Comparison of ENCODE assay signal across 20 cellular contexts in genomic region chr19:7850975-7851622, GRCh38. TPM values are rescaled to one million over a fixed set of nuclear protein-coding genes. Genes with fewer than 3 reads are reported as not detected.
DNase-seq lines count a peak whose midpoint lies in the region; ATAC-seq and TF ChIP-seq lines count a peak whose summit lies in the region.
"Had no signal": no experiment of that assay in that cellular context is flagged by ENCODE, and none has a peak within 500 bp of the region (broad histone marks: within the 10 kb centered on the region; RNA-seq: fewer than 3 reads in every experiment).

No MANE protein-coding gene starts in this region.

- no CpG with 5 or more reads among the region's 19 CpGs for WGBS in mesendoderm (ENCODE audit: extremely low coverage, insufficient coverage, low lambda C conversion rate)
- WGBS in upper lobe of left lung, 2 donors, result 93% methylated on average over 9 to 15 of the region's 19 CpGs

- H2AK5ac ChIP-seq in mesendoderm (ENCODE audit: low read length), result no peak overlapping the region

- H3K18ac ChIP-seq in mesendoderm (ENCODE audit: low read length), result no peak overlapping the region

- POLR2A ChIA-PET in RWPE1 (lab: Yijun Ruan, JAX; ENCODE audit: low non-redundant PET), result no interaction called here

- no peak for TF ChIP-seq POLR2A in upper lobe of left lung (IDR thresholded peaks at IDR 0.05)

- H2BK5ac ChIP-seq in mesendoderm (ENCODE audit: low read length), result no peak overlapping the region

- CTCF ChIA-PET in RWPE1 (lab: Yijun Ruan, JAX), result interaction anchor here (0.5 to 1.5 kb wide), 2 partner anchors 78 to 170 kb away, joined by 3 to 4 read pairs; partner anchors contain the start of gene TRAPPC5

- H3K4ac ChIP-seq in mesendoderm (ENCODE audit: low read depth, low read length), result no peak overlapping the region

- H3K9me3 ChIP-seq in upper lobe of left lung, result no peaks in the 10 kb centered on the region
- H3K9me3 ChIP-seq: SK-N-SH had no signal

- H3K36me3 ChIP-seq in mesendoderm (ENCODE audit: control insufficient read depth, insufficient read depth, low read length), result no peaks in the 10 kb centered on the region
- H3K36me3 ChIP-seq in upper lobe of left lung, result peaks cover 0 to 3% (median 0%) of the 10 kb centered on the region in 4 donors

- no peak overlapping the region for H3K23ac ChIP-seq in mesendoderm (ENCODE audit: low read length)

- H2BK120ac ChIP-seq in mesendoderm (ENCODE audit: low read depth, low read length), result no peak overlapping the region

- ATAC-seq in upper lobe of left lung (ENCODE audit: low FRiP score in 2 of 2) (no peak), foreskin keratinocyte (no peak), left lobe of liver (no peak), HG03520 (IDR thresholded peaks at IDR 0.05; ENCODE audit: unreplicated experiment) (no peak)

- H3K4me1 ChIP-seq in mesendoderm (ENCODE audit: control insufficient read depth, low read depth, low read length) (no peaks in the 10 kb centered on the region), upper lobe of left lung (peaks cover 0 to 10% (median 7%) of the 10 kb centered on the region in 4 donors), foreskin keratinocyte (no peaks in the 10 kb centered on the region)

- no peak overlapping the region for H4K5ac ChIP-seq in mesendoderm (ENCODE audit: low read length)

- no peak overlapping the region for H3K9ac ChIP-seq in mesendoderm (ENCODE audit: low read length)
- H3K9ac ChIP-seq: GM23248, SK-N-SH had no signal

- no peaks in the 10 kb centered on the region for H3K79me1 ChIP-seq in mesendoderm (ENCODE audit: low read length)

- no peak for DNase-seq in RWPE1 (ENCODE audit: low spot score)
- peak in 1 of 61 donors; percentile 24 for DNase-seq in caudate nucleus (lab: John Stamatoyannopoulos, UW)
- DNase-seq in mesendoderm, result no peak
- DNase-seq in upper lobe of left lung, result no peak
- no peak for DNase-seq in foreskin keratinocyte
- DNase-seq in left lobe of liver (ENCODE audit: low spot score), result no peak
- DNase-seq: ACHN; AML-193; DMS 273 treated with DMSO at 0.1 percent for 48 hours; DND-41; GM23248; NCI-H1105; NCI-H748 treated with DMSO at 0.1 percent for 48 hours; NK-92 treated with Interleukin-12 subunit alpha and Interleukin-12 subunit beta, amount 100 ng/mL, for 24 hours; SHP77 had no signal

- no peak for TF ChIP-seq EP300 in upper lobe of left lung (IDR thresholded peaks at IDR 0.05)

- no peak overlapping the region for H3K4me2 ChIP-seq in mesendoderm (ENCODE audit: low read length)
- H3K4me2 ChIP-seq: SK-N-SH had no signal

- H2BK15ac ChIP-seq in mesendoderm (replicated peaks; ENCODE audit: low read depth), result no peak overlapping the region

- no peak for TF ChIP-seq CTCF in RWPE1 (conservative IDR thresholded peaks at IDR 0.05; ENCODE audit: low read depth)
- no peak for TF ChIP-seq CTCF in upper lobe of left lung (IDR thresholded peaks at IDR 0.05)
- no peak for TF ChIP-seq CTCF in foreskin keratinocyte (conservative IDR thresholded peaks at IDR 0.05)

- no peaks in the 10 kb centered on the region for H3K79me2 ChIP-seq in mesendoderm (ENCODE audit: control insufficient read depth, insufficient read depth, low read length)

- H3K27me3 ChIP-seq in mesendoderm (ENCODE audit: insufficient read depth, low read length, poor library complexity), result no peaks in the 10 kb centered on the region
- H3K27me3 ChIP-seq in upper lobe of left lung, result no peaks in the 10 kb centered on the region
- no peaks in the 10 kb centered on the region for H3K27me3 ChIP-seq in foreskin keratinocyte

- no peak overlapping the region for H4K8ac ChIP-seq in mesendoderm (ENCODE audit: low read depth, low read length)

- peak overlapping the region; percentile 25 for H3K56ac ChIP-seq in mesendoderm (ENCODE audit: low read length)

- H3K4me3 ChIP-seq in mesendoderm (ENCODE audit: low read length) (no peak overlapping the region), upper lobe of left lung (no peak overlapping the region)
- H3K4me3 ChIP-seq: GM23248 had no signal

- H3K27ac ChIP-seq in RWPE1 (peak overlapping the region; percentile 83), caudate nucleus (ENCODE audit: low read depth, low read length) (peak overlapping the region; percentile 99), mesendoderm (ENCODE audit: low read depth, low read length) (no peak overlapping the region), upper lobe of left lung (peak overlapping the region in 3 of 4 donors; percentile 2 to 40 (median 22)), foreskin keratinocyte (no peak overlapping the region)
- H3K27ac ChIP-seq: GM23248 had no signal

RNA-seq across cellular contexts. Expression of gene EVI5L, which starts 21.1 kb away (rescaled TPM):
- 1.5 TPM for polyA plus RNA-seq in mesendoderm (2013, experiment 1 of 2)
- polyA plus RNA-seq in mesendoderm (2013, experiment 2 of 2), result 1.5 TPM
- 10 to 100 TPM; 12.0 to 24.1 (median 15.6) TPM for total RNA-seq in upper lobe of left lung
- 11.4 and 13.7 TPM in 2 replicates for total RNA-seq in foreskin keratinocyte
- polyA plus RNA-seq in foreskin keratinocyte, result 9.8 and 11.5 TPM in 2 replicates
- total RNA-seq in left lobe of liver, result 4.8 TPM

RNA-seq across cellular contexts. Expression of gene PRR36, which starts 23.1 kb away (rescaled TPM):
- 4.7 TPM for polyA plus RNA-seq in mesendoderm (2013, experiment 1 of 2)
- 4.6 TPM for polyA plus RNA-seq in mesendoderm (2013, experiment 2 of 2)
- total RNA-seq in upper lobe of left lung (1 to 10 TPM in 5 of 6 donors, under 1 TPM in 1; 0.46 to 9.4 (median 2.7) TPM), foreskin keratinocyte (0.03 TPM in 1 of 2 replicates, not detected in the other), left lobe of liver (0.15 TPM)
- 0.02 and 0.03 TPM in 2 replicates for polyA plus RNA-seq in foreskin keratinocyte
- total RNA-seq: GM23248, NCI-H460 had no signal
- polyA plus RNA-seq: GM23248 had no signal

RNA-seq across cellular contexts. Expression of gene LRRC8E, which starts 37.2 kb away (rescaled TPM):
- polyA plus RNA-seq in mesendoderm (2013, experiment 1 of 2), result 0.88 TPM
- 1.0 TPM for polyA plus RNA-seq in mesendoderm (2013, experiment 2 of 2)
- total RNA-seq in upper lobe of left lung (10 to 100 TPM in 1 of 6 donors, 1 to 10 TPM in 5; 1.0 to 11.7 (median 6.9) TPM), foreskin keratinocyte (8.2 and 10.6 TPM in 2 replicates), left lobe of liver (4.3 TPM)
- polyA plus RNA-seq in foreskin keratinocyte, result 4.6 and 5.7 TPM in 2 replicates
- total RNA-seq: G401, OCI-LY7 had no signal

RNA-seq across cellular contexts. Expression of gene MAP2K7, which starts 52.6 kb away (rescaled TPM):
- polyA plus RNA-seq in mesendoderm (2013, experiment 1 of 2), result 27.9 TPM
- polyA plus RNA-seq in mesendoderm (2013, experiment 2 of 2), result 27.3 TPM
- total RNA-seq in upper lobe of left lung (10 to 100 TPM; 21.1 to 61.8 (median 33.0) TPM), foreskin keratinocyte (12.7 and 13.5 TPM in 2 replicates), left lobe of liver (20.8 TPM)
- 15.6 and 18.3 TPM in 2 replicates for polyA plus RNA-seq in foreskin keratinocyte

Comparison
In these comparisons a context has a peak if more than half of its experiments do, and no peak if none do; other contexts are left out.
1. H3K27ac ChIP-seq: peak in RWPE1 (single experiment), caudate nucleus (single experiment) and upper lobe of left lung (3 of 4); none in mesendoderm (single experiment) and foreskin keratinocyte (single experiment).